In the genomic region with DNA sequence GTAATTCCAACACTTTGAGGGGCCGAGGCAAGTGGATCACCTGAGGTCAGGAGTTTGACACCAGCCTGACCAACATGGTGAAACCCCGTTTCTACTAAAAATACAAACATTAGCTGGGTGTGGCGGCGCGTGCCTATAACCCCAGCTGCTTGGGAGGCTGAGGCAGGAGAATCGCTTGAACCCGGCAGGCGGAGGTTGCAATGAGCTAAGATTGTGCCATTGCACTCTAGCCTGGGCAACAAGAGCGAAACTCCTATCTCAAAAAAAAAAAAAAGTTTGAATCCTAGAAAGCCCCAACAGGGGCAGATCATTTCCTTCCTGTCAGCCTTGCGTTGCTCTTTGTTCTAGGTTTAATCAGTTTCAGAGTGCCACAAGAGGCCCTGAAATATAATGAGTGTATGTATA, we compare ENCODE assay signal across 1 cellular context.
A peak's percentile ranks its signal among the peaks of the same experiment; 100 is the strongest.
TF ChIP-seq lines count a peak whose summit lies in the region.
"Not testable (repeated sequence)": the region's sequence is repeated elsewhere in the genome, so short reads cannot be mapped to it uniquely, and the experiment has no call there.

No MANE protein-coding gene starts in this region.

TF ChIP-seq in HepG2, 621 proteins besides CTCF, POLR2A, EP300 and RAD21 (continues in another document):
- TF ChIP-seq, protein P1, sequence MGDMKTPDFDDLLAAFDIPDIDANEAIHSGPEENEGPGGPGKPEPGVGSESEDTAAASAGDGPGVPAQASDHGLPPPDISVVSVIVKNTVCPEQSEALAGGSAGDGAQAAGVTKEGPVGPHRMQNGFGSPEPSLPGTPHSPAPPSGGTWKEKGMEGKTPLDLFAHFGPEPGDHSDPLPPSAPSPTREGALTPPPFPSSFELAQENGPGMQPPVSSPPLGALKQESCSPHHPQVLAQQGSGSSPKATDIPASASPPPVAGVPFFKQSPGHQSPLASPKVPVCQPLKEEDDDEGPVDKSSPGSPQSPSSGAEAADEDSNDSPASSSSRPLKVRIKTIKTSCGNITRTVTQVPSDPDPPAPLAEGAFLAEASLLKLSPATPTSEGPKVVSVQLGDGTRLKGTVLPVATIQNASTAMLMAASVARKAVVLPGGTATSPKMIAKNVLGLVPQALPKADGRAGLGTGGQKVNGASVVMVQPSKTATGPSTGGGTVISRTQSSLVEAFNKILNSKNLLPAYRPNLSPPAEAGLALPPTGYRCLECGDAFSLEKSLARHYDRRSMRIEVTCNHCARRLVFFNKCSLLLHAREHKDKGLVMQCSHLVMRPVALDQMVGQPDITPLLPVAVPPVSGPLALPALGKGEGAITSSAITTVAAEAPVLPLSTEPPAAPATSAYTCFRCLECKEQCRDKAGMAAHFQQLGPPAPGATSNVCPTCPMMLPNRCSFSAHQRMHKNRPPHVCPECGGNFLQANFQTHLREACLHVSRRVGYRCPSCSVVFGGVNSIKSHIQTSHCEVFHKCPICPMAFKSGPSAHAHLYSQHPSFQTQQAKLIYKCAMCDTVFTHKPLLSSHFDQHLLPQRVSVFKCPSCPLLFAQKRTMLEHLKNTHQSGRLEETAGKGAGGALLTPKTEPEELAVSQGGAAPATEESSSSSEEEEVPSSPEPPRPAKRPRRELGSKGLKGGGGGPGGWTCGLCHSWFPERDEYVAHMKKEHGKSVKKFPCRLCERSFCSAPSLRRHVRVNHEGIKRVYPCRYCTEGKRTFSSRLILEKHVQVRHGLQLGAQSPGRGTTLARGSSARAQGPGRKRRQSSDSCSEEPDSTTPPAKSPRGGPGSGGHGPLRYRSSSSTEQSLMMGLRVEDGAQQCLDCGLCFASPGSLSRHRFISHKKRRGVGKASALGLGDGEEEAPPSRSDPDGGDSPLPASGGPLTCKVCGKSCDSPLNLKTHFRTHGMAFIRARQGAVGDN (CRISPR knock-in tag; IDR thresholded peaks at IDR 0.05): peak; percentile 56
- TF ChIP-seq, protein P2, sequence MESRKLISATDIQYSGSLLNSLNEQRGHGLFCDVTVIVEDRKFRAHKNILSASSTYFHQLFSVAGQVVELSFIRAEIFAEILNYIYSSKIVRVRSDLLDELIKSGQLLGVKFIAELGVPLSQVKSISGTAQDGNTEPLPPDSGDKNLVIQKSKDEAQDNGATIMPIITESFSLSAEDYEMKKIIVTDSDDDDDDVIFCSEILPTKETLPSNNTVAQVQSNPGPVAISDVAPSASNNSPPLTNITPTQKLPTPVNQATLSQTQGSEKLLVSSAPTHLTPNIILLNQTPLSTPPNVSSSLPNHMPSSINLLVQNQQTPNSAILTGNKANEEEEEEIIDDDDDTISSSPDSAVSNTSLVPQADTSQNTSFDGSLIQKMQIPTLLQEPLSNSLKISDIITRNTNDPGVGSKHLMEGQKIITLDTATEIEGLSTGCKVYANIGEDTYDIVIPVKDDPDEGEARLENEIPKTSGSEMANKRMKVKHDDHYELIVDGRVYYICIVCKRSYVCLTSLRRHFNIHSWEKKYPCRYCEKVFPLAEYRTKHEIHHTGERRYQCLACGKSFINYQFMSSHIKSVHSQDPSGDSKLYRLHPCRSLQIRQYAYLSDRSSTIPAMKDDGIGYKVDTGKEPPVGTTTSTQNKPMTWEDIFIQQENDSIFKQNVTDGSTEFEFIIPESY (CRISPR knock-in tag; IDR thresholded peaks at IDR 0.05): 0 out of 2 replicates have a peak, but pooled peaks have one; percentile 12
- 0 out of 2 replicates have a peak, but pooled peaks have one; percentile 42 for TF ChIP-seq POGZ (CRISPR knock-in tag; IDR thresholded peaks at IDR 0.05)
- TF ChIP-seq ZNF230 (CRISPR knock-in tag; IDR thresholded peaks at IDR 0.05): 0 out of 2 replicates have a peak, but pooled peaks have one; percentile 42
- peak; percentile 89 for TF ChIP-seq ZNF362 (CRISPR knock-in tag; IDR thresholded peaks at IDR 0.05; ENCODE audit: borderline replicate concordance)
- TF ChIP-seq NFKB2 (CRISPR knock-in tag; IDR thresholded peaks at IDR 0.05; ENCODE audit: borderline replicate concordance): peak; percentile 48; the same call in 1 of the 2 replicates
- TF ChIP-seq SETDB1 (CRISPR knock-in tag; IDR thresholded peaks at IDR 0.05; ENCODE audit: borderline replicate concordance): 0 out of 2 replicates have a peak, but pooled peaks have one; percentile 50
- 0 out of 2 replicates have a peak, but pooled peaks have one; percentile 7 for TF ChIP-seq CEBPG (CRISPR knock-in tag; IDR thresholded peaks at IDR 0.05)
- peak; percentile 19; the same call in 1 of the 2 replicates for TF ChIP-seq HOMEZ (CRISPR knock-in tag; IDR thresholded peaks at IDR 0.05; ENCODE audit: low read depth)
- TF ChIP-seq, protein P3, sequence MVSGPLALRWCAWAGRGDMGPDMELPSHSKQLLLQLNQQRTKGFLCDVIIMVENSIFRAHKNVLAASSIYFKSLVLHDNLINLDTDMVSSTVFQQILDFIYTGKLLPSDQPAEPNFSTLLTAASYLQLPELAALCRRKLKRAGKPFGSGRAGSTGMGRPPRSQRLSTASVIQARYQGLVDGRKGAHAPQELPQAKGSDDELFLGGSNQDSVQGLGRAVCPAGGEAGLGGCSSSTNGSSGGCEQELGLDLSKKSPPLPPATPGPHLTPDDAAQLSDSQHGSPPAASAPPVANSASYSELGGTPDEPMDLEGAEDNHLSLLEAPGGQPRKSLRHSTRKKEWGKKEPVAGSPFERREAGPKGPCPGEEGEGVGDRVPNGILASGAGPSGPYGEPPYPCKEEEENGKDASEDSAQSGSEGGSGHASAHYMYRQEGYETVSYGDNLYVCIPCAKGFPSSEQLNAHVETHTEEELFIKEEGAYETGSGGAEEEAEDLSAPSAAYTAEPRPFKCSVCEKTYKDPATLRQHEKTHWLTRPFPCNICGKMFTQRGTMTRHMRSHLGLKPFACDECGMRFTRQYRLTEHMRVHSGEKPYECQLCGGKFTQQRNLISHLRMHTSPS (CRISPR knock-in tag; IDR thresholded peaks at IDR 0.05; ENCODE audit: low read depth): peak; percentile 33; the same call in 1 of the 2 replicates
- peak; percentile 38; the same call in 1 of the 2 replicates for TF ChIP-seq ZMYM4 (CRISPR knock-in tag; IDR thresholded peaks at IDR 0.05)
- not testable (repeated sequence) for TF ChIP-seq GABPA (IDR thresholded peaks at IDR 0.05; ENCODE audit: low read depth, low read length); SOX13 (IDR thresholded peaks at IDR 0.05)
- 0 out of 2 replicates have a peak, but pooled peaks have one; percentile 23 for TF ChIP-seq GABPA (CRISPR knock-in tag; IDR thresholded peaks at IDR 0.05; ENCODE audit: low read depth)
- peak in 1 of 2 experiments; percentile 13; a peak in 1 of 4 replicates for TF ChIP-seq SOX13 (CRISPR knock-in tag; conservative IDR thresholded peaks at IDR 0.05 in 1 of 2, IDR thresholded peaks at IDR 0.05 in 1 of 2)
- TF ChIP-seq FOXO4 (CRISPR knock-in tag; conservative IDR thresholded peaks at IDR 0.05): 0 out of 2 replicates have a peak, but pooled peaks have one; percentile 59
- peak; percentile 25; the same call in 1 of the 2 replicates for TF ChIP-seq HOXA3 (CRISPR knock-in tag; IDR thresholded peaks at IDR 0.05)
- peak; percentile 72 for TF ChIP-seq ZMYM3 (CRISPR knock-in tag; IDR thresholded peaks at IDR 0.05)
- TF ChIP-seq ARNTL (CRISPR knock-in tag; IDR thresholded peaks at IDR 0.05): 0 out of 2 replicates have a peak, but pooled peaks have one; percentile 14
- peak; percentile 31; the same call in 1 of the 2 replicates for TF ChIP-seq RARA (CRISPR knock-in tag; IDR thresholded peaks at IDR 0.05)
- peak; percentile 64; the same call in 1 of the 2 replicates for TF ChIP-seq MIXL1 (CRISPR knock-in tag; IDR thresholded peaks at IDR 0.05)
- TF ChIP-seq AHDC1 (CRISPR knock-in tag; IDR thresholded peaks at IDR 0.05; ENCODE audit: borderline replicate concordance): peak; percentile 6; the same call in 1 of the 2 replicates
- TF ChIP-seq PPARG (CRISPR knock-in tag; conservative IDR thresholded peaks at IDR 0.05): 0 out of 2 replicates have a peak, but pooled peaks have one; percentile 22
- TF ChIP-seq ETV5 (CRISPR knock-in tag; IDR thresholded peaks at IDR 0.05; ENCODE audit: borderline replicate concordance): peak; percentile 81; the same call in 1 of the 2 replicates
- peak; percentile 93 for TF ChIP-seq BCL6 (CRISPR knock-in tag; IDR thresholded peaks at IDR 0.05)
- TF ChIP-seq SAP130 (CRISPR knock-in tag; IDR thresholded peaks at IDR 0.05; ENCODE audit: low read depth): 0 out of 2 replicates have a peak, but pooled peaks have one; percentile 29
- TF ChIP-seq ZNF18 (CRISPR knock-in tag; IDR thresholded peaks at IDR 0.05; ENCODE audit: insufficient replicate concordance): peak; percentile 41
- peak; percentile 48; the same call in 1 of the 2 replicates for TF ChIP-seq SRY (CRISPR knock-in tag; IDR thresholded peaks at IDR 0.05)
- TF ChIP-seq ZNF280B (CRISPR knock-in tag; IDR thresholded peaks at IDR 0.05; ENCODE audit: borderline replicate concordance): peak; percentile 75; the same call in 1 of the 2 replicates
